ENCODE assay signal across 23 cellular contexts in the genomic region with DNA sequence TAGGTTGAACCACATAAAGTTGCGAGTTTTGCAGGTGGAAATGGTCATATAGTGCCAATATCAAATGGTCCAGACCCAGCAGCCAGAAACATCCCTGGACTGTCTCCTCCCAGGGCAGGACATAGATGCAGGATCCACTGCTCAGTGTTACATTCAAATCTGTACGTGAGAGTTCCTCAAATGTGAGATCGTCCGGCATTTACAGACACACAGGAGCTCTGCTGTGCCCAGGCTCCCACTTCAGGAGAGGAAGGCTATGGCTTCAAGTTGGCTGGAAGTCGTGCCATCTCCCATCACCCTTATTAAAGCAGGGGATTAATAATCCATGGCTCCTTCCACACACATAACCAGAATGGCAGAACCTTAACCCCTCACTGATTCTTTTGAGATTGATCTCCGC.
"Had no signal": no experiment of that assay in that cellular context is flagged by ENCODE, and none has a peak within 500 bp of the region (broad histone marks: within the 10 kb centered on the region; RNA-seq: fewer than 3 reads in every experiment).

No MANE protein-coding gene starts in this region.

- H3K4me3 Mint-ChIP-seq: dendritic cell treated with granulocyte-macrophage colony-stimulating factor and Interleukin-4, amounts not matched to agents 40 ng/mL and 50 ng/mL, for 4 days; effector memory CD8-positive, alpha-beta T cell; endodermal cell; memory B cell had no signal

- H3K4me2 ChIP-seq: hepatocyte had no signal

- H3K79me2 ChIP-seq: hepatocyte had no signal

- H3K36me3 Mint-ChIP-seq: memory B cell had no signal

- DNase-seq: cerebellar nuclear complex; colonic mucosa; cortex of kidney; effector CD8-positive, alpha-beta T cell; effector memory CD8-positive, alpha-beta T cell; endodermal cell; erythroblast; foreskin keratinocyte; heart left ventricle; hypothalamus; left cardiac atrium; left lung; left ventricle myocardium superior; mammary epithelial cell; mesendoderm; mucosa of descending colon had no signal

- H3K9me3 ChIP-seq: colonic mucosa, gastroesophageal sphincter, heart left ventricle, left lung, mucosa of descending colon had no signal

- H3K27ac ChIP-seq: colonic mucosa, epithelial cell of prostate, foreskin keratinocyte, gastroesophageal sphincter, heart left ventricle, hepatocyte, left lung had no signal

- H2AFZ ChIP-seq: hepatocyte had no signal

- H3K27me3 ChIP-seq: colonic mucosa, foreskin keratinocyte, gastroesophageal sphincter, left lung had no signal

- H3K4me1 Mint-ChIP-seq: memory B cell had no signal

- H3K4me3 ChIP-seq: colonic mucosa, gastroesophageal sphincter, heart left ventricle, hepatocyte, left lung, lung, mucosa of descending colon had no signal

- H3K36me3 ChIP-seq: colonic mucosa, gastroesophageal sphincter, heart left ventricle, left lung had no signal

- ATAC-seq: effector memory CD8-positive, alpha-beta T cell; esophagus mucosa; foreskin keratinocyte; gastroesophageal sphincter; heart left ventricle; left cardiac atrium; left lung; left ventricle myocardium superior; mucosa of descending colon had no signal

- H3K27ac Mint-ChIP-seq: dendritic cell treated with granulocyte-macrophage colony-stimulating factor and Interleukin-4, amounts not matched to agents 40 ng/mL and 50 ng/mL, for 4 days; effector memory CD8-positive, alpha-beta T cell; endodermal cell; memory B cell had no signal

- H3K9me3 Mint-ChIP-seq: dendritic cell treated with granulocyte-macrophage colony-stimulating factor and Interleukin-4, amounts not matched to agents 40 ng/mL and 50 ng/mL, for 4 days; endodermal cell; memory B cell had no signal

- H3K4me1 ChIP-seq: colonic mucosa, gastroesophageal sphincter, heart left ventricle, left lung had no signal

- H3K27me3 Mint-ChIP-seq: dendritic cell treated with granulocyte-macrophage colony-stimulating factor and Interleukin-4, amounts not matched to agents 40 ng/mL and 50 ng/mL, for 4 days had no signal
